ENCODE assay signal across 1 cellular context in genomic region chr11:125625594-125626380, GRCh38.
A peak's percentile ranks its signal among the peaks of the same experiment; 100 is the strongest.
TF ChIP-seq lines count a peak whose summit lies in the region.

No MANE protein-coding gene starts in this region.

TF ChIP-seq in K562, 482 proteins besides CTCF, POLR2A, EP300 and RAD21 (continued from another document and continues in another):
- TF ChIP-seq ZHX1 (conservative IDR thresholded peaks at IDR 0.05; ENCODE audit: low read length) (no peak), NONO (IDR thresholded peaks at IDR 0.05; ENCODE audit: low read depth in 2 of 2, low read length in 1 of 2) (peak in 1 of 2 experiments; percentile 82; a peak in 1 of 4 replicates), NCOR1 (IDR thresholded peaks at IDR 0.05) (peak; percentile 47), ZNF277 (CRISPR knock-in tag; IDR thresholded peaks at IDR 0.05; ENCODE audit: borderline replicate concordance) (no peak), SIRT6 (IDR thresholded peaks at IDR 0.05; ENCODE audit: low read depth, low read length) (peak; percentile 67), HEY1 (CRISPR knock-in tag; IDR thresholded peaks at IDR 0.05; ENCODE audit: borderline replicate concordance) (no peak), MEF2D (tag; conservative IDR thresholded peaks at IDR 0.05; ENCODE audit: low read depth) (peak; percentile 27; the same call in 1 of the 2 replicates), HNRNPLL (IDR thresholded peaks at IDR 0.05; ENCODE audit: low read depth, low read length, poor library complexity, severe bottlenecking) (peak; percentile 65), NFATC3 (IDR thresholded peaks at IDR 0.05) (no peak; the same call in 1 of the 2 replicates), KDM5B (IDR thresholded peaks at IDR 0.05; ENCODE audit: insufficient replicate concordance, low read depth, low read length) (peak; percentile 87), ZNF311 (CRISPR knock-in tag; IDR thresholded peaks at IDR 0.05) (no peak), NUFIP1 (IDR thresholded peaks at IDR 0.05; ENCODE audit: partially characterized antibody) (no peak), STAT5A (IDR thresholded peaks at IDR 0.05; ENCODE audit: borderline replicate concordance, low read length) (0 out of 2 replicates have a peak, but pooled peaks have one; percentile 33), STAT6 (CRISPR knock-in tag; IDR thresholded peaks at IDR 0.05) (peak; percentile 86; the same call in 1 of the 2 replicates), ZNF79 (CRISPR knock-in tag; IDR thresholded peaks at IDR 0.05; ENCODE audit: low read depth) (no peak), CBFA2T2 (conservative IDR thresholded peaks at IDR 0.05) (no peak), RREB1 (CRISPR knock-in tag; IDR thresholded peaks at IDR 0.05) (no peak), EWSR1 (IDR thresholded peaks at IDR 0.05; ENCODE audit: borderline replicate concordance, low read depth, partially characterized antibody) (no peak), KAT8 (IDR thresholded peaks at IDR 0.05; ENCODE audit: low read depth) (no peak), JUNB (CRISPR knock-in tag; conservative IDR thresholded peaks at IDR 0.05) (no peak)
- TF ChIP-seq, protein P1, sequence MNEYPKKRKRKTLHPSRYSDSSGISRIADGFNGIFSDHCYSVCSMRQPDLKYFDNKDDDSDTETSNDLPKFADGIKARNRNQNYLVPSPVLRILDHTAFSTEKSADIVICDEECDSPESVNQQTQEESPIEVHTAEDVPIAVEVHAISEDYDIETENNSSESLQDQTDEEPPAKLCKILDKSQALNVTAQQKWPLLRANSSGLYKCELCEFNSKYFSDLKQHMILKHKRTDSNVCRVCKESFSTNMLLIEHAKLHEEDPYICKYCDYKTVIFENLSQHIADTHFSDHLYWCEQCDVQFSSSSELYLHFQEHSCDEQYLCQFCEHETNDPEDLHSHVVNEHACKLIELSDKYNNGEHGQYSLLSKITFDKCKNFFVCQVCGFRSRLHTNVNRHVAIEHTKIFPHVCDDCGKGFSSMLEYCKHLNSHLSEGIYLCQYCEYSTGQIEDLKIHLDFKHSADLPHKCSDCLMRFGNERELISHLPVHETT (CRISPR knock-in tag; conservative IDR thresholded peaks at IDR 0.05 in 1 of 2, IDR thresholded peaks at IDR 0.05 in 1 of 2) = 0 out of 4 replicates have a peak, but pooled peaks of 1 of the 2 experiments have one; percentile 49
- TF ChIP-seq, protein P2, sequence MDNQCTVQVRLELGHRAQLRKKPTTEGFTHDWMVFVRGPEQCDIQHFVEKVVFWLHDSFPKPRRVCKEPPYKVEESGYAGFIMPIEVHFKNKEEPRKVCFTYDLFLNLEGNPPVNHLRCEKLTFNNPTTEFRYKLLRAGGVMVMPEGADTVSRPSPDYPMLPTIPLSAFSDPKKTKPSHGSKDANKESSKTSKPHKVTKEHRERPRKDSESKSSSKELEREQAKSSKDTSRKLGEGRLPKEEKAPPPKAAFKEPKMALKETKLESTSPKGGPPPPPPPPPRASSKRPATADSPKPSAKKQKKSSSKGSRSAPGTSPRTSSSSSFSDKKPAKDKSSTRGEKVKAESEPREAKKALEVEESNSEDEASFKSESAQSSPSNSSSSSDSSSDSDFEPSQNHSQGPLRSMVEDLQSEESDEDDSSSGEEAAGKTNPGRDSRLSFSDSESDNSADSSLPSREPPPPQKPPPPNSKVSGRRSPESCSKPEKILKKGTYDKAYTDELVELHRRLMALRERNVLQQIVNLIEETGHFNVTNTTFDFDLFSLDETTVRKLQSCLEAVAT (IDR thresholded peaks at IDR 0.05) = peak; percentile 59 to 87; a peak in 3 of 4 replicates
- TF ChIP-seq, protein P3, sequence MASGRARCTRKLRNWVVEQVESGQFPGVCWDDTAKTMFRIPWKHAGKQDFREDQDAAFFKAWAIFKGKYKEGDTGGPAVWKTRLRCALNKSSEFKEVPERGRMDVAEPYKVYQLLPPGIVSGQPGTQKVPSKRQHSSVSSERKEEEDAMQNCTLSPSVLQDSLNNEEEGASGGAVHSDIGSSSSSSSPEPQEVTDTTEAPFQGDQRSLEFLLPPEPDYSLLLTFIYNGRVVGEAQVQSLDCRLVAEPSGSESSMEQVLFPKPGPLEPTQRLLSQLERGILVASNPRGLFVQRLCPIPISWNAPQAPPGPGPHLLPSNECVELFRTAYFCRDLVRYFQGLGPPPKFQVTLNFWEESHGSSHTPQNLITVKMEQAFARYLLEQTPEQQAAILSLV (tag; IDR thresholded peaks at IDR 0.05) = no peak; the same call in 1 of the 2 replicates
- TF ChIP-seq, protein P4, sequence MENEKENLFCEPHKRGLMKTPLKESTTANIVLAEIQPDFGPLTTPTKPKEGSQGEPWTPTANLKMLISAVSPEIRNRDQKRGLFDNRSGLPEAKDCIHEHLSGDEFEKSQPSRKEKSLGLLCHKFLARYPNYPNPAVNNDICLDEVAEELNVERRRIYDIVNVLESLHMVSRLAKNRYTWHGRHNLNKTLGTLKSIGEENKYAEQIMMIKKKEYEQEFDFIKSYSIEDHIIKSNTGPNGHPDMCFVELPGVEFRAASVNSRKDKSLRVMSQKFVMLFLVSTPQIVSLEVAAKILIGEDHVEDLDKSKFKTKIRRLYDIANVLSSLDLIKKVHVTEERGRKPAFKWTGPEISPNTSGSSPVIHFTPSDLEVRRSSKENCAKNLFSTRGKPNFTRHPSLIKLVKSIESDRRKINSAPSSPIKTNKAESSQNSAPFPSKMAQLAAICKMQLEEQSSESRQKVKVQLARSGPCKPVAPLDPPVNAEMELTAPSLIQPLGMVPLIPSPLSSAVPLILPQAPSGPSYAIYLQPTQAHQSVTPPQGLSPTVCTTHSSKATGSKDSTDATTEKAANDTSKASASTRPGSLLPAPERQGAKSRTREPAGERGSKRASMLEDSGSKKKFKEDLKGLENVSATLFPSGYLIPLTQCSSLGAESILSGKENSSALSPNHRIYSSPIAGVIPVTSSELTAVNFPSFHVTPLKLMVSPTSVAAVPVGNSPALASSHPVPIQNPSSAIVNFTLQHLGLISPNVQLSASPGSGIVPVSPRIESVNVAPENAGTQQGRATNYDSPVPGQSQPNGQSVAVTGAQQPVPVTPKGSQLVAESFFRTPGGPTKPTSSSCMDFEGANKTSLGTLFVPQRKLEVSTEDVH (IDR thresholded peaks at IDR 0.05; ENCODE audit: low read depth, partially characterized antibody) = peak; percentile 100
- TF ChIP-seq, protein P5, sequence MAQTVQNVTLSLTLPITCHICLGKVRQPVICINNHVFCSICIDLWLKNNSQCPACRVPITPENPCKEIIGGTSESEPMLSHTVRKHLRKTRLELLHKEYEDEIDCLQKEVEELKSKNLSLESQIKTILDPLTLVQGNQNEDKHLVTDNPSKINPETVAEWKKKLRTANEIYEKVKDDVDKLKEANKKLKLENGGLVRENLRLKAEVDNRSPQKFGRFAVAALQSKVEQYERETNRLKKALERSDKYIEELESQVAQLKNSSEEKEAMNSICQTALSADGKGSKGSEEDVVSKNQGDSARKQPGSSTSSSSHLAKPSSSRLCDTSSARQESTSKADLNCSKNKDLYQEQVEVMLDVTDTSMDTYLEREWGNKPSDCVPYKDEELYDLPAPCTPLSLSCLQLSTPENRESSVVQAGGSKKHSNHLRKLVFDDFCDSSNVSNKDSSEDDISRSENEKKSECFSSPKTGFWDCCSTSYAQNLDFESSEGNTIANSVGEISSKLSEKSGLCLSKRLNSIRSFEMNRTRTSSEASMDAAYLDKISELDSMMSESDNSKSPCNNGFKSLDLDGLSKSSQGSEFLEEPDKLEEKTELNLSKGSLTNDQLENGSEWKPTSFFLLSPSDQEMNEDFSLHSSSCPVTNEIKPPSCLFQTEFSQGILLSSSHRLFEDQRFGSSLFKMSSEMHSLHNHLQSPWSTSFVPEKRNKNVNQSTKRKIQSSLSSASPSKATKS (CRISPR knock-in tag; IDR thresholded peaks at IDR 0.05) = 0 out of 2 replicates have a peak, but pooled peaks have one; percentile 38
- TF ChIP-seq, protein P6, sequence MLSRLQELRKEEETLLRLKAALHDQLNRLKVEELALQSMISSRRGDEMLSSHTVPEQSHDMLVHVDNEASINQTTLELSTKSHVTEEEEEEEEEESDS (CRISPR knock-in tag; IDR thresholded peaks at IDR 0.05) = no peak
